In genomic region chr4:1400191-1400805, GRCh38 we compare ENCODE assay signal across 26 cellular contexts. TPM values are rescaled to one million over a fixed set of nuclear protein-coding genes. Genes with fewer than 3 reads are reported as not detected.
DNase-seq lines count a peak whose midpoint lies in the region; ATAC-seq and TF ChIP-seq lines count a peak whose summit lies in the region.
"Had no signal": no experiment of that assay in that cellular context is flagged by ENCODE, and none has a peak within 500 bp of the region (broad histone marks: within the 10 kb centered on the region; RNA-seq: fewer than 3 reads in every experiment).

No MANE protein-coding gene starts in this region.

- peaks cover 8% of the 10 kb centered on the region for H3K36me3 Mint-ChIP-seq in activated naive CD4-positive, alpha-beta T cell treated with anti-CD3 and anti-CD28 coated beads, Interleukin-2, amount 10 ng/mL, durations not matched to agents 7 days and 5 days

- no peaks in the 10 kb centered on the region for H4K20me1 ChIP-seq in MM.1S (ENCODE audit: insufficient read depth, low read length)
- H4K20me1 ChIP-seq: BLaER1 treated with 17β-estradiol and CSF1 and Interleukin-3, amounts not matched to agents 10 nM and 100 nM had no signal

- H3K9me2 ChIP-seq in MM.1S (replicated peaks; ENCODE audit: insufficient read depth, low read length), result no peaks in the 10 kb centered on the region

- ATAC-seq in lower lobe of right lung (no peak), upper lobe of right lung (no peak), HG02840 (IDR thresholded peaks at IDR 0.05; ENCODE audit: low FRiP score, unreplicated experiment) (no peak)
- ATAC-seq: gastroesophageal sphincter; naive thymus-derived CD8-positive, alpha-beta T cell; Right ventricle myocardium inferior had no signal

- no peaks in the 10 kb centered on the region for H3K79me2 ChIP-seq in MM.1S (ENCODE audit: low read length)
- H3K79me2 ChIP-seq: hepatocyte had no signal

- no peaks in the 10 kb centered on the region for H3K9me3 ChIP-seq in MM.1S (replicated peaks; ENCODE audit: insufficient read depth, low read length)
- no peaks in the 10 kb centered on the region for H3K9me3 ChIP-seq in lower lobe of right lung
- H3K9me3 ChIP-seq in upper lobe of right lung, result no peaks in the 10 kb centered on the region
- H3K9me3 ChIP-seq: gastroesophageal sphincter had no signal

- TF ChIP-seq CTCF in MM.1S (IDR thresholded peaks at IDR 0.05; ENCODE audit: low read length) (no peak), lower lobe of right lung (IDR thresholded peaks at IDR 0.05) (no peak), upper lobe of right lung (IDR thresholded peaks at IDR 0.05) (no peak)

- peaks cover 18% of the 10 kb centered on the region for H3K9me3 Mint-ChIP-seq in activated naive CD4-positive, alpha-beta T cell treated with anti-CD3 and anti-CD28 coated beads, Interleukin-2, amount 10 ng/mL, durations not matched to agents 7 days and 5 days
- H3K9me3 Mint-ChIP-seq: central memory CD8-positive, alpha-beta T cell; type B pancreatic cell had no signal

- H3F3A ChIP-seq in MM.1S (ENCODE audit: insufficient read depth, low read length), result no peaks in the 10 kb centered on the region

- peak overlapping the region; percentile 32; the same call in 1 of the 2 replicates for H3K4me2 ChIP-seq in MM.1S (ENCODE audit: low read depth, low read length)
- H3K4me2 ChIP-seq: BLaER1 treated with 17β-estradiol and CSF1 and Interleukin-3, amounts not matched to agents 10 nM and 100 nM; hepatocyte had no signal

- H3K4me3 Mint-ChIP-seq in activated naive CD4-positive, alpha-beta T cell treated with anti-CD3 and anti-CD28 coated beads, Interleukin-2, amount 10 ng/mL, durations not matched to agents 7 days and 5 days, result no peak overlapping the region
- H3K4me3 Mint-ChIP-seq: central memory CD8-positive, alpha-beta T cell; mesothelial cell of epicardium; naive thymus-derived CD8-positive, alpha-beta T cell; type B pancreatic cell had no signal

- no peak overlapping the region for H3K27ac Mint-ChIP-seq in activated naive CD4-positive, alpha-beta T cell treated with anti-CD3 and anti-CD28 coated beads, Interleukin-2, amount 10 ng/mL, durations not matched to agents 7 days and 5 days
- H3K27ac Mint-ChIP-seq: mesothelial cell of epicardium; naive thymus-derived CD8-positive, alpha-beta T cell; type B pancreatic cell had no signal

- peak; percentile 11 for DNase-seq in activated naive CD4-positive, alpha-beta T cell treated with anti-CD3 and anti-CD28 coated beads, Interleukin-2, amount 10 ng/mL, durations not matched to agents 7 days and 5 days
- no peak for DNase-seq in activated naive CD4-positive, alpha-beta T cell treated with anti-CD3 and anti-CD28 coated beads, Interleukin-2, amount 50 U/mL, for 16 hours
- no peak for DNase-seq in MM.1S
- DNase-seq in lower lobe of right lung, result peak; percentile 14
- peak; percentile 44 for DNase-seq in upper lobe of right lung
- no peak for DNase-seq in T-helper 2 cell
- DNase-seq: activated CD4-positive, alpha-beta T cell treated with anti-CD3 and anti-CD28 coated beads, Interleukin-2, amount 50 U/mL, for 1 hour; COR-L47; Karpas-422; OCI-M1; retina; T-helper 9 cell had no signal

- H3K4me1 ChIP-seq in MM.1S (ENCODE audit: low read length) (no peaks in the 10 kb centered on the region), lower lobe of right lung (no peaks in the 10 kb centered on the region), upper lobe of right lung (peaks cover 5% of the 10 kb centered on the region)
- H3K4me1 ChIP-seq: BLaER1 treated with 17β-estradiol and CSF1 and Interleukin-3, amounts not matched to agents 10 nM and 100 nM had no signal

- peaks cover 68% of the 10 kb centered on the region for H3K27me3 Mint-ChIP-seq in activated naive CD4-positive, alpha-beta T cell treated with anti-CD3 and anti-CD28 coated beads, Interleukin-2, amount 10 ng/mL, durations not matched to agents 7 days and 5 days

- H3K27ac ChIP-seq in MM.1S (ENCODE audit: low read length) (no peak overlapping the region), lower lobe of right lung (no peak overlapping the region), upper lobe of right lung (no peak overlapping the region)
- H3K27ac ChIP-seq: BLaER1 treated with 17β-estradiol and CSF1 and Interleukin-3, amounts not matched to agents 10 nM and 100 nM; gastroesophageal sphincter; hepatocyte; VCaP had no signal

- H3K27me3 ChIP-seq in MM.1S (replicated peaks; ENCODE audit: insufficient read depth, low read length), result no peaks in the 10 kb centered on the region
- peaks cover 54% of the 10 kb centered on the region for H3K27me3 ChIP-seq in lower lobe of right lung (ENCODE audit: low read depth)
- peaks cover 49% of the 10 kb centered on the region for H3K27me3 ChIP-seq in upper lobe of right lung
- H3K27me3 ChIP-seq: BLaER1 treated with 17β-estradiol and CSF1 and Interleukin-3, amounts not matched to agents 10 nM and 100 nM had no signal

- H3K9ac ChIP-seq in MM.1S (ENCODE audit: low read length), result no peak overlapping the region
- H3K9ac ChIP-seq: BLaER1 treated with 17β-estradiol and CSF1 and Interleukin-3, amounts not matched to agents 10 nM and 100 nM had no signal

- H3K4me3 ChIP-seq in MM.1S (ENCODE audit: low read length), result no peak overlapping the region
- no peak overlapping the region for H3K4me3 ChIP-seq in lower lobe of right lung
- no peak overlapping the region for H3K4me3 ChIP-seq in upper lobe of right lung
- H3K4me3 ChIP-seq: gastroesophageal sphincter, hepatocyte had no signal

- no peaks in the 10 kb centered on the region for H3K4me1 Mint-ChIP-seq in activated naive CD4-positive, alpha-beta T cell treated with anti-CD3 and anti-CD28 coated beads, Interleukin-2, amount 10 ng/mL, durations not matched to agents 7 days and 5 days
- H3K4me1 Mint-ChIP-seq: central memory CD8-positive, alpha-beta T cell; mesothelial cell of epicardium had no signal

- intact Hi-C loops in lower lobe of right lung (cut with DNase I) (no loop called here), upper lobe of right lung (cut with DNase I) (loop anchor here (10.0 kb wide), 1 partner anchor 65 kb away; no protein-coding TSS in a partner anchor)

- CTCF ChIA-PET in activated naive CD4-positive, alpha-beta T cell treated with anti-CD3 and anti-CD28 coated beads, Interleukin-2, amount 10 ng/mL, durations not matched to agents 7 days and 5 days (lab: Charles Lee), result no interaction called here

- H3K36me3 ChIP-seq in MM.1S (replicated peaks; ENCODE audit: insufficient read depth, low read length), result no peaks in the 10 kb centered on the region
- no peaks in the 10 kb centered on the region for H3K36me3 ChIP-seq in lower lobe of right lung
- H3K36me3 ChIP-seq in upper lobe of right lung, result no peaks in the 10 kb centered on the region

- no peak overlapping the region for H2AFZ ChIP-seq in MM.1S (ENCODE audit: low read length)
- H2AFZ ChIP-seq: hepatocyte had no signal

RNA-seq across cellular contexts. Expression of gene NKX1-1, which starts 5.9 kb away (rescaled TPM):
- total RNA-seq in lower lobe of right lung (not detected), upper lobe of right lung (not detected)
- total RNA-seq: dermis microvascular lymphatic vessel endothelial cell; gastroesophageal sphincter; hepatocyte; mesothelial cell of epicardium; naive thymus-derived CD8-positive, alpha-beta T cell; NCI-H460; omental fat pad; Right ventricle myocardium inferior; subcutaneous adipose tissue had no signal

RNA-seq across cellular contexts. Expression of gene UVSSA, which starts 53.3 kb away (rescaled TPM):
- 27.9 TPM for total RNA-seq in lower lobe of right lung
- total RNA-seq in upper lobe of right lung, result 28.3 TPM

Comparison
In these comparisons a context has a peak if more than half of its experiments do, and no peak if none do; other contexts are left out.
1. DNase-seq: peak in activated naive CD4-positive, alpha-beta T cell treated with anti-CD3 and anti-CD28 coated beads, Interleukin-2, amount 10 ng/mL, durations not matched to agents 7 days and 5 days (single experiment), lower lobe of right lung (single experiment) and upper lobe of right lung (single experiment); none in activated naive CD4-positive, alpha-beta T cell treated with anti-CD3 and anti-CD28 coated beads, Interleukin-2, amount 50 U/mL, for 16 hours (single experiment), MM.1S (single experiment) and T-helper 2 cell (0 of 5).